ENCODE assay signal across 12 cellular contexts in the genomic region with DNA sequence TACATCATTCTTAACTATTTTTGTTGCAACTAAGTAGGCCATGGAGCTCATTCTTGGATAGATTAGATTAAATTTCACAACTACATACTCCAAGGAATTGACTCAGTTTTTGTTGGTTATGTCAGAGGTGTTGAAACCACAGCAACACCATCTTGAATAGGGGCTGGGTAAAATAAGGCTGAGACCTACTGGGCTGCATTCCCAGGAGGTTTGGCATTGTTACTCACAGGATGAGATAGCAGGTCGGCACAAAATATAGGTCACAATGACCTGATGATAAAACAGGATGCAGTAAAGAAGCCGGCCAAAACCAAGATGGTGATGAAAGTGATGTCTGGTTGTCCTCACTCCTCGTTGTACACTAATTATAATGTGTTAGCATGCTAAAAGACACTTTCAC. TPM values are rescaled to one million over a fixed set of nuclear protein-coding genes. Genes with fewer than 3 reads are reported as not detected.
A peak's percentile ranks its signal among the peaks of the same experiment; 100 is the strongest.
DNase-seq lines count a peak whose midpoint lies in the region; ATAC-seq and TF ChIP-seq lines count a peak whose summit lies in the region.
"Had no signal": no experiment of that assay in that cellular context is flagged by ENCODE, and none has a peak within 500 bp of the region (broad histone marks: within the 10 kb centered on the region; RNA-seq: fewer than 3 reads in every experiment).

No MANE protein-coding gene starts in this region.

- no peaks in the 10 kb centered on the region for H3K36me3 ChIP-seq in H7 (replicated peaks; ENCODE audit: control insufficient read depth, insufficient read depth, low read length)

- H3K4me3 ChIP-seq in choroid plexus epithelial cell (ENCODE audit: low read depth, low read length) = no peak overlapping the region
- no peak overlapping the region for H3K4me3 ChIP-seq in right cardiac atrium (ENCODE audit: low read length)
- no peak overlapping the region for H3K4me3 ChIP-seq in H7 (ENCODE audit: insufficient read depth, low read depth, low read length)

- ATAC-seq in Right ventricle myocardium inferior (peak; percentile 84), right cardiac atrium (peak; percentile 76 to 86)
- ATAC-seq: activated CD8-positive, alpha-beta T cell treated with anti-CD3 and anti-CD28 coated beads, Interleukin-2, amount 10 ng/mL, durations not matched to agents 7 days and 5 days had no signal

- H3K27me3 ChIP-seq in right cardiac atrium (ENCODE audit: control insufficient read depth, insufficient read depth) (no peaks in the 10 kb centered on the region), H7 (ENCODE audit: control insufficient read depth, insufficient read depth, low read length) (no peaks in the 10 kb centered on the region)

- intact Hi-C loops in Right ventricle myocardium inferior (cut with DNase I) (no loop called here), cardiac septum (cut with DNase I) (no loop called here), right cardiac atrium (cut with DNase I) (no loop called here)

- no peaks in the 10 kb centered on the region for H3K9me3 ChIP-seq in right cardiac atrium (ENCODE audit: control insufficient read depth, low read length)

- peaks cover 15% of the 10 kb centered on the region for H3K4me1 ChIP-seq in right cardiac atrium (ENCODE audit: control insufficient read depth, insufficient read depth, low read length)

- no peak for TF ChIP-seq CTCF in choroid plexus epithelial cell (conservative IDR thresholded peaks at IDR 0.05; ENCODE audit: low read depth, low read length)

- DNase-seq in Right ventricle myocardium inferior (ENCODE audit: missing footprints) = no peak
- DNase-seq in cardiac septum (ENCODE audit: low spot score) = no peak
- DNase-seq in choroid plexus epithelial cell (ENCODE audit: low read depth) = peak; percentile 89
- DNase-seq in right cardiac atrium = peak; percentile 64 to 72 (median 64)
- DNase-seq in H7 = no peak
- DNase-seq in activated CD4-positive, alpha-beta T cell treated with anti-CD3 and anti-CD28 coated beads for 4 hours = no peak
- no peak for DNase-seq in amniotic stem cell (lab: John Stamatoyannopoulos, UW)
- DNase-seq in NCI-H1092 treated with DMSO at 0.1 percent for 48 hours (lab: John Stamatoyannopoulos, UW) = no peak
- DNase-seq: activated CD8-positive, alpha-beta T cell treated with anti-CD3 and anti-CD28 coated beads, Interleukin-2, amount 10 ng/mL, durations not matched to agents 7 days and 5 days; amygdala; GF-D8; stimulated activated CD8-positive, alpha-beta memory T cell treated with anti-CD3 and anti-CD28 coated beads, Interleukin-4, amount 100 ng/mL, for 48 hours had no signal

- no peak overlapping the region for H3K27ac ChIP-seq in right cardiac atrium (ENCODE audit: low read length)

- WGBS in right cardiac atrium = 25% methylated on average over 3 of the region's 3 CpGs

RNA-seq across cellular contexts. Expression of gene DMAC2L, which starts 20.9 kb away (rescaled TPM):
- total RNA-seq in Right ventricle myocardium inferior (22.5 TPM), cardiac septum (29.3 TPM), right cardiac atrium (10 to 100 TPM; 14.8 to 23.6 (median 19.3) TPM)
- 19.9 TPM for polyA plus RNA-seq in right cardiac atrium
- total RNA-seq in H7 (2014; rRNA removed; shearing (Covaris generic)) = 8.0 and 8.2 TPM in 2 replicates

RNA-seq across cellular contexts. Expression of gene L2HGDH, which starts 21.0 kb away (rescaled TPM):
- total RNA-seq in Right ventricle myocardium inferior = 10.5 TPM
- 8.2 TPM for total RNA-seq in cardiac septum
- total RNA-seq in right cardiac atrium = 1 to 10 TPM; 5.2 to 9.4 (median 7.7) TPM
- 4.4 TPM for polyA plus RNA-seq in right cardiac atrium
- 17.4 and 18.2 TPM in 2 replicates for total RNA-seq in H7 (2014; rRNA removed; shearing (Covaris generic))

Comparison
In these comparisons a context has a peak if more than half of its experiments do, and no peak if none do; other contexts are left out.
1. DNase-seq: peak in choroid plexus epithelial cell (single experiment) and right cardiac atrium (3 of 3); none in Right ventricle myocardium inferior (single experiment), cardiac septum (single experiment), H7 (single experiment), activated CD4-positive, alpha-beta T cell treated with anti-CD3 and anti-CD28 coated beads for 4 hours (0 of 2), amniotic stem cell (single experiment) and NCI-H1092 treated with DMSO at 0.1 percent for 48 hours (single experiment).